In genomic region chr19:7914598-7915045, GRCh38 we compare ENCODE assay signal across 13 cellular contexts. TPM values are rescaled to one million over a fixed set of nuclear protein-coding genes. Genes with fewer than 3 reads are reported as not detected.
DNase-seq lines count a peak whose midpoint lies in the region; ATAC-seq and TF ChIP-seq lines count a peak whose summit lies in the region.
"Had no signal": no experiment of that assay in that cellular context is flagged by ENCODE, and none has a peak within 500 bp of the region (broad histone marks: within the 10 kb centered on the region; RNA-seq: fewer than 3 reads in every experiment).

TGFBR3L (plus strand) TSS chr19:7914830.

- H3K36me3 ChIP-seq in Karpas-422 (ENCODE audit: insufficient read depth, low read length) (no peaks in the 10 kb centered on the region), ovary (no peaks in the 10 kb centered on the region)
- H3K36me3 ChIP-seq: SJCRH30, uterus had no signal

- no peaks in the 10 kb centered on the region for H3K9me2 ChIP-seq in Karpas-422 (replicated peaks; ENCODE audit: insufficient read depth, low read length)

- H3K79me2 ChIP-seq in Karpas-422 (ENCODE audit: low read length), result no peaks in the 10 kb centered on the region

- H3K4me2 ChIP-seq in Karpas-422 (ENCODE audit: low read depth, low read length, poor library complexity, severe bottlenecking), result peak within 1 kb of the TSS; percentile 62

- H3K36me3 Mint-ChIP-seq in T-helper 2 cell treated with Interferon-gamma antibody and Interleukin-4, amounts not matched to agents 5 μg/mL and 100 μg/mL, for 36 hours (ENCODE audit: low read depth), result peaks cover 20% of the 10 kb centered on the region
- H3K36me3 Mint-ChIP-seq in central memory CD8-positive, alpha-beta T cell (ENCODE audit: insufficient read depth), result peaks cover 27% of the 10 kb centered on the region

- TF ChIP-seq EP300 in ovary (IDR thresholded peaks at IDR 0.05), result no peak

- H3K4me3 ChIP-seq in Karpas-422 (ENCODE audit: low read length) (peak within 1 kb of the TSS; percentile 57; the same call in 1 of the 2 replicates), ovary (no peak within 1 kb of the TSS)

- H4K20me1 ChIP-seq in Karpas-422 (ENCODE audit: insufficient read depth, low read depth, low read length), result no peaks in the 10 kb centered on the region

- peak within 1 kb of the TSS; percentile 65; the same call in 1 of the 2 replicates for H3K9ac ChIP-seq in Karpas-422 (ENCODE audit: low read length)

- TF ChIP-seq POLR2A in ovary (IDR thresholded peaks at IDR 0.05), result no peak

- H3K27me3 Mint-ChIP-seq in T-helper 2 cell treated with Interferon-gamma antibody and Interleukin-4, amounts not matched to agents 5 μg/mL and 100 μg/mL, for 36 hours (ENCODE audit: low read depth), result peaks cover 23% of the 10 kb centered on the region
- H3K27me3 Mint-ChIP-seq in central memory CD8-positive, alpha-beta T cell, result peaks cover 17% of the 10 kb centered on the region

- ATAC-seq in central memory CD8-positive, alpha-beta T cell (replicated peaks; ENCODE audit: extremely low read depth, poor library complexity, severe bottlenecking), result no peak
- ATAC-seq in GM21786 (IDR thresholded peaks at IDR 0.05; ENCODE audit: unreplicated experiment), result no peak

- peaks cover 10% of the 10 kb centered on the region for H3K4me1 Mint-ChIP-seq in T-helper 2 cell treated with Interferon-gamma antibody and Interleukin-4, amounts not matched to agents 5 μg/mL and 100 μg/mL, for 36 hours (ENCODE audit: low read depth)
- H3K4me1 Mint-ChIP-seq in central memory CD8-positive, alpha-beta T cell, result peaks cover 20% of the 10 kb centered on the region

- no peak within 1 kb of the TSS for H2AFZ ChIP-seq in Karpas-422 (ENCODE audit: low read length)

- H3K27ac Mint-ChIP-seq in T-helper 2 cell treated with Interferon-gamma antibody and Interleukin-4, amounts not matched to agents 5 μg/mL and 100 μg/mL, for 36 hours, result no peak within 1 kb of the TSS
- peak within 1 kb of the TSS; percentile 75 for H3K27ac Mint-ChIP-seq in central memory CD8-positive, alpha-beta T cell (ENCODE audit: low read depth)

- H3K4me3 Mint-ChIP-seq in T-helper 2 cell treated with Interferon-gamma antibody and Interleukin-4, amounts not matched to agents 5 μg/mL and 100 μg/mL, for 36 hours, result peak within 1 kb of the TSS; percentile 66
- peak within 1 kb of the TSS; percentile 65 for H3K4me3 Mint-ChIP-seq in central memory CD8-positive, alpha-beta T cell

- 39 to 58% (median 56%) methylated on average over 12 of the region's 12 CpGs for WGBS in ovary, 3 donors

- intact Hi-C loops in ovary (cut with DNase I), result no loop called here

- H3K27me3 ChIP-seq in Karpas-422 (ENCODE audit: low read length) (no peaks in the 10 kb centered on the region), ovary (peaks cover 6% of the 10 kb centered on the region)
- H3K27me3 ChIP-seq: SJCRH30 had no signal

- TF ChIP-seq CTCF in ovary (IDR thresholded peaks at IDR 0.05), result no peak

- H3K27ac ChIP-seq in Karpas-422 (ENCODE audit: low read length) (no peak within 1 kb of the TSS), ovary (no peak within 1 kb of the TSS)
- H3K27ac ChIP-seq: SJCRH30 had no signal

- peaks cover 26% of the 10 kb centered on the region for H3K4me1 ChIP-seq in Karpas-422 (ENCODE audit: low read length)
- H3K4me1 ChIP-seq in ovary (ENCODE audit: insufficient read depth), result peaks cover 6% of the 10 kb centered on the region
- H3K4me1 ChIP-seq: SJCRH30 had no signal

- no peaks in the 10 kb centered on the region for H3K9me3 ChIP-seq in Karpas-422 (ENCODE audit: low read length)
- no peaks in the 10 kb centered on the region for H3K9me3 ChIP-seq in ovary
- H3K9me3 ChIP-seq: heart left ventricle, SJCRH30, uterus had no signal

- H3K9me3 Mint-ChIP-seq in T-helper 2 cell treated with Interferon-gamma antibody and Interleukin-4, amounts not matched to agents 5 μg/mL and 100 μg/mL, for 36 hours, result no peaks in the 10 kb centered on the region
- H3K9me3 Mint-ChIP-seq in central memory CD8-positive, alpha-beta T cell, result no peaks in the 10 kb centered on the region

- no peak for DNase-seq in T-helper 2 cell treated with Interferon-gamma antibody and Interleukin-4, amounts not matched to agents 5 μg/mL and 100 μg/mL, for 36 hours (ENCODE audit: low spot score)
- DNase-seq in T-helper 2 cell (no peak), Karpas-422 (no peak), ovary (peak in 3 of 5 donors; percentile 29 to 40 (median 32)), NCI-H226 (no peak), DMS53 (lab: John Stamatoyannopoulos, UW) (no peak)
- no peak for DNase-seq in central memory CD8-positive, alpha-beta T cell (ENCODE audit: low spot score in 2 of 2)
- DNase-seq: ACHN, NCI-H1417 treated with DMSO at 0.1 percent for 48 hours, SJCRH30 had no signal

RNA-seq across cellular contexts. Expression of gene TGFBR3L, which starts in this region (rescaled TPM):
- total RNA-seq in Karpas-422 (2014; rRNA removed; shearing (Covaris generic); ENCODE audit: low replicate concordance), result not detected in 2 replicates
- 1 to 10 TPM in 2 of 7 donors, not detected in 5; 1.0 to 6.9 TPM for total RNA-seq in ovary
- under 1 TPM in 1 of 2 donors, not detected in 1; 0.18 TPM for polyA plus RNA-seq in ovary
- total RNA-seq: SJCRH30 had no signal

Comparison
In these comparisons a context has a peak if more than half of its experiments do, and no peak if none do; other contexts are left out.
1. DNase-seq: peak in ovary (3 of 5); none in T-helper 2 cell treated with Interferon-gamma antibody and Interleukin-4, amounts not matched to agents 5 μg/mL and 100 μg/mL, for 36 hours (single experiment), T-helper 2 cell (0 of 5), Karpas-422 (single experiment), central memory CD8-positive, alpha-beta T cell (0 of 2), NCI-H226 (single experiment) and DMS53 (single experiment).